In the genomic region with DNA sequence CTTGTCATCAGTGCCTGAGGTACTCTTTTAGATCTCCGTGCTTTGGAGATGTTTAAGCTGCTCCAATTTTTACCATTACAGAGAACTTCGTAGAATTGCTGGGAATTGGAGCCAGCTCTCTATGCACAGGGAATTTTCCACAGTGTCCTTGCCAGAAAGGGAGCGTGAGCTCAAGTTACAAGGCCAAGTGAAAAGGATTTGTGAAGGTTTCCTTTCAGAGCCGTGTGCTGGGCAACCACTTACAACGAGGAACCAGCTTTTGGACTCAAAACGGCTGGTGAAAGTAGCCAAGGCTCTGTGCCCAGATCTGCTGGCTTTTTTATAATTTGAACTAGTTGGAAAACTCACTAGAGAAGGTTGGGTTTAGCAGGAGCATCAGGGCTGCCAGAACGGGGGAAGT, we compare ENCODE assay signal across 13 cellular contexts.
A peak's percentile ranks its signal among the peaks of the same experiment; 100 is the strongest.
DNase-seq lines count a peak whose midpoint lies in the region; ATAC-seq, FAIRE-seq and TF ChIP-seq lines count a peak whose summit lies in the region.
"Had no signal": no experiment of that assay in that cellular context is flagged by ENCODE, and none has a peak within 500 bp of the region (broad histone marks: within the 10 kb centered on the region; RNA-seq: fewer than 3 reads in every experiment).

No MANE protein-coding gene starts in this region.

- peaks cover 49% of the 10 kb centered on the region for H3K4me1 ChIP-seq in psoas muscle
- H3K4me1 ChIP-seq in HepG2 (ENCODE audit: insufficient read depth, low read length) = no peaks in the 10 kb centered on the region
- no peaks in the 10 kb centered on the region for H3K4me1 ChIP-seq in CD8-positive, alpha-beta T cell (ENCODE audit: insufficient read depth, low read length)

- TF ChIP-seq CTCF in C4-2B (conservative IDR thresholded peaks at IDR 0.05) = no peak
- TF ChIP-seq CTCF in psoas muscle (IDR thresholded peaks at IDR 0.05) = no peak
- no peak for TF ChIP-seq CTCF in HepG2 (CRISPR knock-in tag; IDR thresholded peaks at IDR 0.05)
- TF ChIP-seq CTCF in CD8-positive, alpha-beta T cell (IDR thresholded peaks at IDR 0.05) = no peak
- no peak for TF ChIP-seq CTCF in CD14-positive monocyte (IDR thresholded peaks at IDR 0.05)

- DNase-seq in amniotic stem cell (lab: John Stamatoyannopoulos, UW) (peak; percentile 9), left ventricle myocardium superior (no peak), psoas muscle (no peak), HepG2 (ENCODE audit: low spot score) (no peak), CD14-positive monocyte (ENCODE audit: low spot score) (no peak), NCI-H1105 (lab: John Stamatoyannopoulos, UW) (no peak)
- DNase-seq in CD8-positive, alpha-beta T cell = no peak
- DNase-seq: activated T-cell treated with anti-CD3 and anti-CD28 coated beads, Interleukin-2, amount 50 U/mL, for 72 hours; NCI-H2227 treated with DMSO at 0.1 percent for 48 hours; T-helper 17 cell had no signal

- TF ChIP-seq POLR2A in HepG2 (IDR thresholded peaks at IDR 0.05; ENCODE audit: insufficient read depth in 1 of 2, low read depth in 2 of 2, low read length in 2 of 2) = no peak

- peaks cover 5% of the 10 kb centered on the region for H3K9me3 ChIP-seq in psoas muscle
- peaks cover 9% of the 10 kb centered on the region; the same call in 1 of the 2 replicates for H3K9me3 ChIP-seq in HepG2 (ENCODE audit: low read length)
- no peaks in the 10 kb centered on the region for H3K9me3 ChIP-seq in CD8-positive, alpha-beta T cell (ENCODE audit: low read length)

- no TSS peak for BruUV-seq in HepG2 (replicated peaks; lab: Mats Ljungman, UMichigan)

- no peaks in the 10 kb centered on the region for H4K20me1 ChIP-seq in HepG2 (ENCODE audit: insufficient read depth, low read length)

- H3K4me1 Mint-ChIP-seq in CD8-positive, alpha-beta T cell (ENCODE audit: low read depth) = no peaks in the 10 kb centered on the region
- H3K4me1 Mint-ChIP-seq in CD14-positive monocyte = no peaks in the 10 kb centered on the region
- H3K4me1 Mint-ChIP-seq: T-helper 17 cell had no signal

- peaks cover 9% of the 10 kb centered on the region for H3K9me3 Mint-ChIP-seq in CD8-positive, alpha-beta T cell
- peaks cover 7 to 15% (median 13%) of the 10 kb centered on the region in 7 donors for H3K9me3 Mint-ChIP-seq in CD14-positive monocyte

- H3K27ac Mint-ChIP-seq in CD8-positive, alpha-beta T cell = no peak overlapping the region
- H3K27ac Mint-ChIP-seq in CD14-positive monocyte = no peak overlapping the region
- H3K27ac Mint-ChIP-seq: activated T-cell treated with anti-CD3 and anti-CD28 coated beads, Interleukin-2, amount 50 U/mL, for 72 hours; T-helper 17 cell had no signal

- no peaks in the 10 kb centered on the region for H3K36me3 Mint-ChIP-seq in CD8-positive, alpha-beta T cell
- H3K36me3 Mint-ChIP-seq in CD14-positive monocyte = peaks cover 0 to 2% of the 10 kb centered on the region in 2 donors

- intact Hi-C loops in left ventricle myocardium superior (cut with micrococcal nuclease) (no loop called here), psoas muscle (cut with DNase I) (loop anchor here in 1 of 2 donors (2.0 kb wide), 1 partner anchor 20 kb away; no protein-coding TSS in a partner anchor), HepG2 (cut with micrococcal nuclease; ENCODE audit: unreplicated experiment) (no loop called here), CD14-positive monocyte (cut with micrococcal nuclease) (no loop called here)
- intact Hi-C loops in CD8-positive, alpha-beta T cell (cut with DNase I, micrococcal nuclease) = no loop called here

- peaks cover 3% of the 10 kb centered on the region for H3K27me3 Mint-ChIP-seq in CD8-positive, alpha-beta T cell (ENCODE audit: low read depth)
- H3K27me3 Mint-ChIP-seq in CD14-positive monocyte (ENCODE audit: low read depth in 3 of 3) = peaks cover 0 to 2% (median 0%) of the 10 kb centered on the region in 3 donors

- CTCF ChIA-PET in HepG2 (lab: Yijun Ruan, JAX; ENCODE audit: low intra/inter-chr PET ratio, low total read pairs) = no interaction called here
- CTCF ChIA-PET in CD8-positive, alpha-beta T cell (lab: Charles Lee) = interaction anchor here (1.3 kb wide), 1 partner anchor 11 kb away, joined by 3 read pairs; no protein-coding TSS in a partner anchor

- H3K27me3 ChIP-seq in psoas muscle (ENCODE audit: insufficient read depth in 3 of 3, low read length in 2 of 3) (no peaks in the 10 kb centered on the region), HepG2 (ENCODE audit: control insufficient read depth in 1 of 2, insufficient read depth in 2 of 2, low read length in 2 of 2) (peaks cover 2 to 32% of the 10 kb centered on the region in 2 experiments; a peak in 3 of 5 replicates)
- H3K27me3 ChIP-seq in CD8-positive, alpha-beta T cell (ENCODE audit: insufficient read depth, low read length) = no peaks in the 10 kb centered on the region

- no peak overlapping the region for H3K9ac ChIP-seq in HepG2 (ENCODE audit: insufficient read depth, low read depth, low read length)

- FAIRE-seq in HepG2 (lab: Jason Lieb, UNC) = no peak
- FAIRE-seq: endothelial cell of umbilical vein had no signal

- in situ Hi-C loops in HepG2 (cut with HindIII; ENCODE audit: extremely low pct_ligation_motif_present, low pct_unique_long_range_greater_than_20kb) = no loop called here

- TF ChIP-seq EP300 in HepG2 (IDR thresholded peaks at IDR 0.05; ENCODE audit: low read depth in 2 of 2, low read length in 2 of 2) = no peak
- TF ChIP-seq EP300 in HepG2 (CRISPR knock-in tag; IDR thresholded peaks at IDR 0.05; ENCODE audit: borderline replicate concordance) = no peak

- H3K4me3 ChIP-seq in psoas muscle = peak overlapping the region; percentile 5
- H3K4me3 ChIP-seq in HepG2 (replicated peaks in 1 of 3; ENCODE audit: insufficient read depth in 1 of 3, low read depth in 2 of 3, low read length in 3 of 3) = no peak overlapping the region
- H3K4me3 ChIP-seq in CD8-positive, alpha-beta T cell (ENCODE audit: low read depth, low read length) = no peak overlapping the region
- H3K4me3 ChIP-seq: mucosa of descending colon had no signal

- no peak overlapping the region for H3K4me3 Mint-ChIP-seq in CD8-positive, alpha-beta T cell
- no peak overlapping the region for H3K4me3 Mint-ChIP-seq in CD14-positive monocyte
- H3K4me3 Mint-ChIP-seq: activated T-cell treated with anti-CD3 and anti-CD28 coated beads, Interleukin-2, amount 50 U/mL, for 72 hours; T-helper 17 cell had no signal

- H2AFZ ChIP-seq in HepG2 (ENCODE audit: low read length) = no peak overlapping the region

- H3K36me3 ChIP-seq in psoas muscle (ENCODE audit: insufficient read depth in 1 of 2, low read depth in 1 of 2) (no peaks in the 10 kb centered on the region), HepG2 (replicated peaks in 1 of 2; ENCODE audit: control insufficient read depth in 1 of 2, insufficient read depth in 2 of 2, low read length in 2 of 2) (no peaks in the 10 kb centered on the region)
- no peaks in the 10 kb centered on the region for H3K36me3 ChIP-seq in CD8-positive, alpha-beta T cell (ENCODE audit: insufficient read depth, low read length)

- no peak for TF ChIP-seq RAD21 in HepG2 (CRISPR knock-in tag; IDR thresholded peaks at IDR 0.05)

- 10 to 20% (median 14%) methylated on average over 7 of the region's 7 CpGs for WGBS in psoas muscle, 3 donors
- 20% methylated on average over 7 of the region's 7 CpGs for WGBS in HepG2 (ENCODE audit: low lambda C conversion rate)

- H3K27ac ChIP-seq in C4-2B = peak overlapping the region; percentile 69
- H3K27ac ChIP-seq in psoas muscle = peak overlapping the region; percentile 11
- H3K27ac ChIP-seq in HepG2 (ENCODE audit: extremely low read length, insufficient read depth, low read length) = no peak overlapping the region
- H3K27ac ChIP-seq in CD8-positive, alpha-beta T cell (ENCODE audit: low read depth, low read length) = no peak overlapping the region

- ATAC-seq in left ventricle myocardium superior = peak; percentile 25
- ATAC-seq in psoas muscle = peak in 1 of 4 donors; percentile 40
- no peak for ATAC-seq in HepG2
- ATAC-seq in CD8-positive, alpha-beta T cell = no peak
- ATAC-seq: activated T-cell treated with anti-CD3 and anti-CD28 coated beads, Interleukin-2, amount 50 U/mL, for 72 hours; mucosa of descending colon; T-helper 17 cell had no signal

- H3K4me2 ChIP-seq in HepG2 (ENCODE audit: low read depth, low read length) = no peak overlapping the region

- POLR2A ChIA-PET in HepG2 (lab: Yijun Ruan, JAX) = no interaction called here
- POLR2A ChIA-PET in CD8-positive, alpha-beta T cell (lab: Charles Lee) = no interaction called here

- no peaks in the 10 kb centered on the region for H3K79me2 ChIP-seq in HepG2 (ENCODE audit: insufficient read depth, low read length)

TF ChIP-seq in HepG2, 621 proteins besides CTCF, POLR2A, EP300 and RAD21:
- TF ChIP-seq, protein P1, sequence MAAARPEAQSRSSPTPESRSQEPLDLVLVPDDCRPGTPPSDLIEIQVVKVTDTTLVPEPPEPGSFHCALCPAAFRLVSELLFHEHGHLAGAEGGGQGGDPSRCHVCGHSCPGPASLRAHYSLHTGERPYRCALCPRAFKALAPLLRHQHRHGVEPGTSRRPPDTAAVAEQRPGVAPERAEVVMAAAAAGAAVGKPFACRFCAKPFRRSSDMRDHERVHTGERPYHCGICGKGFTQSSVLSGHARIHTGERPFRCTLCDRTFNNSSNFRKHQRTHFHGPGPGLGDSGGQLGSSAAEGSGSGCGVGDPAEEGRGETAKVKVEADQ (CRISPR knock-in tag; IDR thresholded peaks at IDR 0.05; ENCODE audit: borderline replicate concordance) = no peak
- no peak for TF ChIP-seq ZNF552 (CRISPR knock-in tag; IDR thresholded peaks at IDR 0.05; ENCODE audit: borderline replicate concordance)
- TF ChIP-seq MED1 (CRISPR knock-in tag; IDR thresholded peaks at IDR 0.05) = no peak
- TF ChIP-seq, protein P2, sequence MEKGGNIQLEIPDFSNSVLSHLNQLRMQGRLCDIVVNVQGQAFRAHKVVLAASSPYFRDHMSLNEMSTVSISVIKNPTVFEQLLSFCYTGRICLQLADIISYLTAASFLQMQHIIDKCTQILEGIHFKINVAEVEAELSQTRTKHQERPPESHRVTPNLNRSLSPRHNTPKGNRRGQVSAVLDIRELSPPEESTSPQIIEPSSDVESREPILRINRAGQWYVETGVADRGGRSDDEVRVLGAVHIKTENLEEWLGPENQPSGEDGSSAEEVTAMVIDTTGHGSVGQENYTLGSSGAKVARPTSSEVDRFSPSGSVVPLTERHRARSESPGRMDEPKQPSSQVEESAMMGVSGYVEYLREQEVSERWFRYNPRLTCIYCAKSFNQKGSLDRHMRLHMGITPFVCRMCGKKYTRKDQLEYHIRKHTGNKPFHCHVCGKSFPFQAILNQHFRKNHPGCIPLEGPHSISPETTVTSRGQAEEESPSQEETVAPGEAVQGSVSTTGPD (CRISPR knock-in tag; IDR thresholded peaks at IDR 0.05) = no peak

Comparison
In these comparisons a context has a peak if more than half of its experiments do, and no peak if none do; other contexts are left out.
1. H3K27ac ChIP-seq: peak in C4-2B (single experiment) and psoas muscle (single experiment); none in HepG2 (single experiment) and CD8-positive, alpha-beta T cell (single experiment).